ENCODE assay signal across 33 cellular contexts in genomic region chr11:101666916-101667315, GRCh38.
"Had no signal": no experiment of that assay in that cellular context is flagged by ENCODE, and none has a peak within 500 bp of the region (broad histone marks: within the 10 kb centered on the region; RNA-seq: fewer than 3 reads in every experiment).

No MANE protein-coding gene starts in this region.

- DNase-seq: activated CD4-positive, alpha-beta memory T cell treated with anti-CD3 and anti-CD28 coated beads, Interleukin-2, amount 10 ng/mL, durations not matched to agents 7 days and 5 days; activated CD4-positive, alpha-beta T cell treated with anti-CD3 and anti-CD28 coated beads for 1 hour; activated CD4-positive, alpha-beta T cell treated with anti-CD3 and anti-CD28 coated beads for 36 hours; activated CD4-positive, alpha-beta T cell treated with anti-CD3 and anti-CD28 coated beads for 48 hours; activated CD4-positive, alpha-beta T cell treated with anti-CD3 and anti-CD28 coated beads, Interleukin-2, amount 10 ng/mL, durations not matched to agents 7 days and 5 days; activated CD4-positive, alpha-beta T cell treated with anti-CD3 and anti-CD28 coated beads, Interleukin-2, amount 50 U/mL, for 48 hours; activated CD4-positive, CD25-positive, alpha-beta regulatory T cell; activated CD8-positive, alpha-beta memory T cell treated with anti-CD3 and anti-CD28 coated beads for 24 hours; activated CD8-positive, alpha-beta memory T cell treated with anti-CD3 and anti-CD28 coated beads, Interleukin-2, amount 10 ng/mL, durations not matched to agents 7 days and 5 days; activated CD8-positive, alpha-beta memory T cell treated with anti-CD3 and anti-CD28 coated beads, Interleukin-2, amount 50 U/mL, for 48 hours; activated CD8-positive, alpha-beta T cell treated with anti-CD3 and anti-CD28 coated beads, Interleukin-2, amount 10 ng/mL, durations not matched to agents 7 days and 5 days; activated effector memory CD4-positive, alpha-beta T cell treated with Interleukin-2 at 50 U/mL for 16 hours; activated gamma-delta T cell; activated naive CD4-positive, alpha-beta T cell treated with anti-CD3 and anti-CD28 coated beads, Interleukin-2, amount 10 ng/mL, durations not matched to agents 7 days and 5 days; activated naive CD4-positive, alpha-beta T cell treated with Interleukin-2 at 50 U/mL for 16 hours; activated naive CD8-positive, alpha-beta T cell treated with anti-CD3 and anti-CD28 coated beads, Interleukin-2, amount 10 ng/mL, durations not matched to agents 7 days and 5 days; activated naive CD8-positive, alpha-beta T cell treated with anti-CD3 and anti-CD28 coated beads, Interleukin-2, amount 50 U/mL, for 24 hours; activated T-cell treated with anti-CD3 and anti-CD28 coated beads, Interleukin-2, amount 50 U/mL, for 24 hours; activated T-cell treated with anti-CD3 and anti-CD28 coated beads, Interleukin-2, amount 50 U/mL, for 48 hours; amygdala; anterior cingulate cortex; caudate nucleus; cerebellar nuclear complex; T-helper 1 cell; T-helper 2 cell; T-helper 9 cell had no signal

- H3K36me3 ChIP-seq: ascending aorta, breast epithelium, cardiac muscle cell had no signal

- FAIRE-seq: TTC549 had no signal

- H3K27ac ChIP-seq: ascending aorta, breast epithelium, cardiac muscle cell, VCaP had no signal

- H3K9me3 ChIP-seq: ascending aorta had no signal

- H3K4me3 ChIP-seq: ascending aorta, breast epithelium, cardiac muscle cell had no signal

- ATAC-seq: activated CD4-positive, alpha-beta T cell treated with anti-CD3 and anti-CD28 coated beads for 36 hours; activated CD4-positive, CD25-positive, alpha-beta regulatory T cell treated with anti-CD3 and anti-CD28 coated beads, Interleukin-2, amount 50 U/mL, for 24 hours; activated CD8-positive, alpha-beta memory T cell treated with anti-CD3 and anti-CD28 coated beads, Interleukin-2, amount 10 ng/mL, durations not matched to agents 7 days and 5 days; activated CD8-positive, alpha-beta T cell treated with anti-CD3 and anti-CD28 coated beads, Interleukin-2, amount 10 ng/mL, durations not matched to agents 7 days and 5 days; activated naive CD8-positive, alpha-beta T cell treated with anti-CD3 and anti-CD28 coated beads, Interleukin-2, amount 50 U/mL, for 24 hours; WTC11 had no signal

- H3K4me1 ChIP-seq: ascending aorta, breast epithelium had no signal

- H3K27me3 ChIP-seq: ascending aorta, breast epithelium, cardiac muscle cell had no signal
